ENCODE assay signal across 9 cellular contexts in genomic region chrX:71543316-71543715, GRCh38. TPM values are rescaled to one million over a fixed set of nuclear protein-coding genes. Genes with fewer than 3 reads are reported as not detected.
A peak's percentile ranks its signal among the peaks of the same experiment; 100 is the strongest.
DNase-seq lines count a peak whose midpoint lies in the region; ATAC-seq lines count a peak whose summit lies in the region.
"Had no signal": no experiment of that assay in that cellular context is flagged by ENCODE, and none has a peak within 500 bp of the region (broad histone marks: within the 10 kb centered on the region; RNA-seq: fewer than 3 reads in every experiment).

No MANE protein-coding gene starts in this region.

- CTCF ChIA-PET in activated CD8-positive, alpha-beta T cell treated with anti-CD3 and anti-CD28 coated beads, Interleukin-2, amount 10 ng/mL, durations not matched to agents 7 days and 5 days (lab: Charles Lee): no interaction called here

- H3K27me3 ChIP-seq in right cardiac atrium (ENCODE audit: control insufficient read depth, insufficient read depth): no peaks in the 10 kb centered on the region

- DNase-seq in stimulated activated CD4-positive, alpha-beta T cell treated with anti-CD3 and anti-CD28 coated beads, Interleukin-4, amount 100 ng/mL, for 24 hours: peak; percentile 19
- DNase-seq in stimulated activated CD4-positive, alpha-beta T cell treated with anti-CD3 and anti-CD28 coated beads, Interleukin-2, amount 100 ng/mL, for 24 hours: no peak
- DNase-seq in activated CD8-positive, alpha-beta T cell treated with anti-CD3 and anti-CD28 coated beads, Interleukin-2, amount 10 ng/mL, durations not matched to agents 7 days and 5 days: no peak
- DNase-seq in right cardiac atrium (no peak), COLO668 (lab: John Stamatoyannopoulos, UW; ENCODE audit: unreplicated experiment) (no peak), NCI-H1048 (lab: John Stamatoyannopoulos, UW) (no peak), ecto neural progenitor cell (ENCODE audit: low spot score) (no peak)

- H3K9me3 Mint-ChIP-seq in activated CD8-positive, alpha-beta T cell treated with anti-CD3 and anti-CD28 coated beads, Interleukin-2, amount 10 ng/mL, durations not matched to agents 7 days and 5 days (ENCODE audit: insufficient read depth): no peaks in the 10 kb centered on the region

- H3K9me3 ChIP-seq in right cardiac atrium (ENCODE audit: control insufficient read depth, low read length): no peaks in the 10 kb centered on the region

- intact Hi-C loops in right cardiac atrium (cut with DNase I): loop anchor here in 1 of 4 donors (10.0 kb wide), 1 partner anchor 69 kb away; no protein-coding TSS in a partner anchor

- no peak overlapping the region for H3K27ac ChIP-seq in right cardiac atrium (ENCODE audit: low read length)

- H3K4me1 Mint-ChIP-seq in activated CD8-positive, alpha-beta T cell treated with anti-CD3 and anti-CD28 coated beads, Interleukin-2, amount 10 ng/mL, durations not matched to agents 7 days and 5 days (ENCODE audit: low read depth): peaks cover 59% of the 10 kb centered on the region

- H3K27ac Mint-ChIP-seq in activated CD8-positive, alpha-beta T cell treated with anti-CD3 and anti-CD28 coated beads, Interleukin-2, amount 10 ng/mL, durations not matched to agents 7 days and 5 days: peak overlapping the region; percentile 80

- no peak overlapping the region for H3K4me3 ChIP-seq in right cardiac atrium (ENCODE audit: low read length)
- H3K4me3 ChIP-seq: SK-N-MC had no signal

- no peak for ATAC-seq in activated CD8-positive, alpha-beta T cell treated with anti-CD3 and anti-CD28 coated beads, Interleukin-2, amount 10 ng/mL, durations not matched to agents 7 days and 5 days
- ATAC-seq in right cardiac atrium (peak; percentile 45 to 69), HG03565 (IDR thresholded peaks at IDR 0.05; ENCODE audit: unreplicated experiment) (no peak)

- H3K36me3 Mint-ChIP-seq in activated CD8-positive, alpha-beta T cell treated with anti-CD3 and anti-CD28 coated beads, Interleukin-2, amount 10 ng/mL, durations not matched to agents 7 days and 5 days (ENCODE audit: low read depth): peaks cover 81% of the 10 kb centered on the region

- H3K4me3 Mint-ChIP-seq in activated CD8-positive, alpha-beta T cell treated with anti-CD3 and anti-CD28 coated beads, Interleukin-2, amount 10 ng/mL, durations not matched to agents 7 days and 5 days: peak overlapping the region; percentile 15

- H3K27me3 Mint-ChIP-seq in activated CD8-positive, alpha-beta T cell treated with anti-CD3 and anti-CD28 coated beads, Interleukin-2, amount 10 ng/mL, durations not matched to agents 7 days and 5 days (ENCODE audit: low read depth): no peaks in the 10 kb centered on the region

- WGBS in right cardiac atrium: 29% methylated on average over 2 of the region's 2 CpGs

- POLR2A ChIA-PET in activated CD8-positive, alpha-beta T cell treated with anti-CD3 and anti-CD28 coated beads, Interleukin-2, amount 10 ng/mL, durations not matched to agents 7 days and 5 days (lab: Charles Lee): interaction anchor here (0.5 to 6.5 kb wide), 2 partner anchors 10 to 449 kb away, joined by 5 to 86 read pairs; partner anchors contain the start of gene OGT

- H3K4me1 ChIP-seq in right cardiac atrium (ENCODE audit: control insufficient read depth, insufficient read depth, low read length): peaks cover 6% of the 10 kb centered on the region

RNA-seq across cellular contexts. Expression of gene OGT, which starts 10.4 kb away (rescaled TPM):
- total RNA-seq in activated CD8-positive, alpha-beta T cell treated with anti-CD3 and anti-CD28 coated beads, Interleukin-2, amount 10 ng/mL, durations not matched to agents 7 days and 5 days: 100 to 1,000 TPM; 252 to 264 TPM
- total RNA-seq in right cardiac atrium: 10 to 100 TPM; 67.8 to 94.4 (median 81.4) TPM
- polyA plus RNA-seq in right cardiac atrium: 30.3 TPM

RNA-seq across cellular contexts. Expression of gene GCNA, which starts 34.9 kb away (rescaled TPM):
- total RNA-seq in activated CD8-positive, alpha-beta T cell treated with anti-CD3 and anti-CD28 coated beads, Interleukin-2, amount 10 ng/mL, durations not matched to agents 7 days and 5 days: 1 to 10 TPM; 6.5 to 6.6 TPM
- total RNA-seq in right cardiac atrium: 1 to 10 TPM; 1.4 to 2.0 (median 1.7) TPM
- polyA plus RNA-seq in right cardiac atrium: 0.81 TPM

Comparison
In these comparisons a context has a peak if more than half of its experiments do, and no peak if none do; other contexts are left out.
1. ATAC-seq: peak in right cardiac atrium (2 of 2); none in activated CD8-positive, alpha-beta T cell treated with anti-CD3 and anti-CD28 coated beads, Interleukin-2, amount 10 ng/mL, durations not matched to agents 7 days and 5 days (single experiment) and HG03565 (single experiment).